1 cellular context compared by ENCODE assay signal in the genomic region with DNA sequence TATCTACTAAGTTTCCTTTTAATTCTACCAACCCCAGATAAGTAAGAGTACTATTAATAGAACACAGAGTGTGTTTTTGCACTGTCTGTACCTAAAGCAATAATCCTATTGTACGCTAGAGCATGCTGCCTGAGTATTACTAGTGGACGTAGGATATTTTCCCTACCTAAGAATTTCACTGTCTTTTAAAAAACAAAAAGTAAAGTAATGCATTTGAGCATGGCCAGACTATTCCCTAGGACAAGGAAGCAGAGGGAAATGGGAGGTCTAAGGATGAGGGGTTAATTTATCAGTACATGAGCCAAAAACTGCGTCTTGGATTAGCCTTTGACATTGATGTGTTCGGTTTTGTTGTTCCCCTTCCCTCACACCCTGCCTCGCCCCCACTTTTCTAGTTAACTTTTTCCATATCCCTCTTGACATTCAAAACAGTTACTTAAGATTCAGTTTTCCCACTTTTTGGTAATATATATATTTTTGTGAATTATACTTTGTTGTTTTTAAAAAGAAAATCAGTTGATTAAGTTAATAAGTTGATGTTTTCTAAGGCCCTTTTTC.
TF ChIP-seq lines count a peak whose summit lies in the region.

No MANE protein-coding gene starts in this region.

TF ChIP-seq in HepG2, 621 proteins besides CTCF, POLR2A, EP300 and RAD21:
- no peak for TF ChIP-seq CCAR2 (optimal IDR thresholded peaks at IDR 0.05; ENCODE audit: low read depth, low read length)
- TF ChIP-seq HNRNPK (IDR thresholded peaks at IDR 0.05; ENCODE audit: low read depth, low read length, poor library complexity, severe bottlenecking): peak; percentile 66
- TF ChIP-seq ZNF180 (CRISPR knock-in tag; IDR thresholded peaks at IDR 0.05; ENCODE audit: borderline replicate concordance, low read depth): no peak
- TF ChIP-seq DPF2 (CRISPR knock-in tag; IDR thresholded peaks at IDR 0.05; ENCODE audit: borderline replicate concordance, low read depth): no peak
- no peak for TF ChIP-seq HES4 (CRISPR knock-in tag; IDR thresholded peaks at IDR 0.05; ENCODE audit: borderline replicate concordance)
- TF ChIP-seq JARID2 (CRISPR knock-in tag; IDR thresholded peaks at IDR 0.05; ENCODE audit: insufficient replicate concordance): no peak
- no peak for TF ChIP-seq SPEN (CRISPR knock-in tag; IDR thresholded peaks at IDR 0.05; ENCODE audit: low read depth)
- TF ChIP-seq TARDBP (CRISPR knock-in tag; IDR thresholded peaks at IDR 0.05): peak; percentile 71
- no peak for TF ChIP-seq SRY (CRISPR knock-in tag; IDR thresholded peaks at IDR 0.05)
- no peak for TF ChIP-seq RORA (CRISPR knock-in tag; IDR thresholded peaks at IDR 0.05)
- no peak for TF ChIP-seq HNRNPH1 (optimal IDR thresholded peaks at IDR 0.05; ENCODE audit: low read depth, low read length)
- TF ChIP-seq ZNF562 (CRISPR knock-in tag; IDR thresholded peaks at IDR 0.05; ENCODE audit: borderline replicate concordance): no peak
- no peak for TF ChIP-seq ZNF256 (CRISPR knock-in tag; conservative IDR thresholded peaks at IDR 0.05)
- TF ChIP-seq ZNF235 (CRISPR knock-in tag; IDR thresholded peaks at IDR 0.05; ENCODE audit: borderline replicate concordance): no peak
- peak; percentile 1 for TF ChIP-seq SRSF4 (IDR thresholded peaks at IDR 0.05; ENCODE audit: low read depth, low read length, poor library complexity, severe bottlenecking)
- TF ChIP-seq ZBTB1 (CRISPR knock-in tag; IDR thresholded peaks at IDR 0.05; ENCODE audit: borderline replicate concordance): no peak
- TF ChIP-seq CEBPB (IDR thresholded peaks at IDR 0.05; ENCODE audit: borderline replicate concordance, low read depth, low read length): no peak
- no peak for TF ChIP-seq ZSCAN21 (CRISPR knock-in tag; IDR thresholded peaks at IDR 0.05; ENCODE audit: borderline replicate concordance)
- TF ChIP-seq POLR2AphosphoS5 (IDR thresholded peaks at IDR 0.05; ENCODE audit: low read depth, low read length): 0 out of 2 replicates have a peak, but pooled peaks have one; percentile 23
- TF ChIP-seq ERF (CRISPR knock-in tag; IDR thresholded peaks at IDR 0.05): no peak
- no peak for TF ChIP-seq ZNF577 (CRISPR knock-in tag; IDR thresholded peaks at IDR 0.05; ENCODE audit: borderline replicate concordance, low read depth)
- no peak for TF ChIP-seq NBN (conservative IDR thresholded peaks at IDR 0.05)
- TF ChIP-seq ZNF772 (CRISPR knock-in tag; IDR thresholded peaks at IDR 0.05): no peak
- TF ChIP-seq, protein P1, sequence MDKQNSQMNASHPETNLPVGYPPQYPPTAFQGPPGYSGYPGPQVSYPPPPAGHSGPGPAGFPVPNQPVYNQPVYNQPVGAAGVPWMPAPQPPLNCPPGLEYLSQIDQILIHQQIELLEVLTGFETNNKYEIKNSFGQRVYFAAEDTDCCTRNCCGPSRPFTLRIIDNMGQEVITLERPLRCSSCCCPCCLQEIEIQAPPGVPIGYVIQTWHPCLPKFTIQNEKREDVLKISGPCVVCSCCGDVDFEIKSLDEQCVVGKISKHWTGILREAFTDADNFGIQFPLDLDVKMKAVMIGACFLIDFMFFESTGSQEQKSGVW (CRISPR knock-in tag; IDR thresholded peaks at IDR 0.05; ENCODE audit: borderline replicate concordance): no peak
- no peak for TF ChIP-seq NFYB (CRISPR knock-in tag; IDR thresholded peaks at IDR 0.05)
- no peak for TF ChIP-seq CREM (IDR thresholded peaks at IDR 0.05)
- no peak for TF ChIP-seq CREM (CRISPR knock-in tag; IDR thresholded peaks at IDR 0.05)
- TF ChIP-seq RBM22 (optimal IDR thresholded peaks at IDR 0.05; ENCODE audit: low read length): peak; percentile 74
TF ChIP-seq in HepG2: peak in this region for 5.
